8 cellular contexts compared by ENCODE assay signal in the genomic region with DNA sequence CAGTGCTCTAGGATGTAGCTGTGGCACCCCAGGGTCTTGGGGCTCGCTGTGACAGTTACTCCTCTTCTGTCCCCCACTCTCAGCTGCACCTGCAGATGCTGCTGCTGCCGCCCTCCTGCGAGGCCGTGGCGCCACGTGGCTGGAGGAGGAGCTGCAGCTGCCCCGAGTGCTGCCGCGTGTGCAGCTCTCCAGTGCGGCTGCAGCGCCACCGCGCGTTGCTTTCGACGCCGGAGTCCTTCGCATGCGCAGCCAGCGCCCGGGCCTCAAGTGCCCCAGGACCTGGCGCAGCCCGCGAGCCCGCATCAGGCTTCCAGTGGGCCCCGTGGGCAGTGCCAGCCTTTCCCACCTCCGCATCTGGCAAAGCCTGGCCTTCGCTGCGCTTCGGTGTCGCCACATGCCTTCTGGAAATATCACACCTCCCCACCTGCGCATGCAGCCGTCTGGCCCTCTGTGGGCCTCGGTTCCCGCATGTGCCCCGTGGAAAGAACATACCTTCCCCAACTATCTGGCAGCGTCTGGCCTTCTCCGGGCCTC. TPM values are rescaled to one million over a fixed set of nuclear protein-coding genes. Genes with fewer than 3 reads are reported as not detected.
DNase-seq lines count a peak whose midpoint lies in the region; TF ChIP-seq lines count a peak whose summit lies in the region.

No MANE protein-coding gene starts in this region.

- peaks cover 66% of the 10 kb centered on the region for H3K36me3 Mint-ChIP-seq in activated T-helper 2 cell treated with anti-CD3 and anti-CD28 coated beads, Interferon-gamma antibody, Interleukin-2, Interleukin-4, amounts not matched to agents 10 μg/mL and 5 μg/mL and 100 μg/mL, durations not matched to agents 14 hours and 24 hours and 36 hours (ENCODE audit: low read depth)
- H3K36me3 Mint-ChIP-seq in neural crest cell (ENCODE audit: low read depth) (peaks cover 16% of the 10 kb centered on the region), type B pancreatic cell (peaks cover 21% of the 10 kb centered on the region)

- intact Hi-C loops in activated T-helper 2 cell treated with anti-CD3 and anti-CD28 coated beads, Interferon-gamma antibody, Interleukin-2, Interleukin-4, amounts not matched to agents 10 μg/mL and 5 μg/mL and 100 μg/mL, durations not matched to agents 14 hours and 24 hours and 36 hours (cut with micrococcal nuclease) = loop anchor here (5.0 to 10.0 kb wide), 3 partner anchors 37 to 385 kb away; a partner anchor contains a TSS

- H3K27ac Mint-ChIP-seq in activated T-helper 2 cell treated with anti-CD3 and anti-CD28 coated beads, Interferon-gamma antibody, Interleukin-2, Interleukin-4, amounts not matched to agents 10 μg/mL and 5 μg/mL and 100 μg/mL, durations not matched to agents 14 hours and 24 hours and 36 hours = peak overlapping the region; percentile 84
- H3K27ac Mint-ChIP-seq in neural crest cell (ENCODE audit: unreplicated experiment) (peak overlapping the region; percentile 86), type B pancreatic cell (peak overlapping the region; percentile 91)

- no peaks in the 10 kb centered on the region for H3K27me3 Mint-ChIP-seq in activated T-helper 2 cell treated with anti-CD3 and anti-CD28 coated beads, Interferon-gamma antibody, Interleukin-2, Interleukin-4, amounts not matched to agents 10 μg/mL and 5 μg/mL and 100 μg/mL, durations not matched to agents 14 hours and 24 hours and 36 hours (ENCODE audit: low read depth)
- peaks cover 21% of the 10 kb centered on the region for H3K27me3 Mint-ChIP-seq in neural crest cell (ENCODE audit: low read depth)
- H3K27me3 Mint-ChIP-seq in type B pancreatic cell = peaks cover 5% of the 10 kb centered on the region

- H3K4me3 Mint-ChIP-seq in activated T-helper 2 cell treated with anti-CD3 and anti-CD28 coated beads, Interferon-gamma antibody, Interleukin-2, Interleukin-4, amounts not matched to agents 10 μg/mL and 5 μg/mL and 100 μg/mL, durations not matched to agents 14 hours and 24 hours and 36 hours (ENCODE audit: low read depth) = peak overlapping the region; percentile 78
- H3K4me3 Mint-ChIP-seq in neural crest cell (peak overlapping the region; percentile 96), type B pancreatic cell (peak overlapping the region; percentile 91)

- H3K4me1 Mint-ChIP-seq in activated T-helper 2 cell treated with anti-CD3 and anti-CD28 coated beads, Interferon-gamma antibody, Interleukin-2, Interleukin-4, amounts not matched to agents 10 μg/mL and 5 μg/mL and 100 μg/mL, durations not matched to agents 14 hours and 24 hours and 36 hours (ENCODE audit: low read depth) = peaks cover 45% of the 10 kb centered on the region
- H3K4me1 Mint-ChIP-seq in neural crest cell (peaks cover 60% of the 10 kb centered on the region), type B pancreatic cell (ENCODE audit: unreplicated experiment) (peaks cover 40% of the 10 kb centered on the region)

- TF ChIP-seq CTCF in fibroblast of mammary gland (conservative IDR thresholded peaks at IDR 0.05; ENCODE audit: control insufficient read depth, insufficient read depth, low read depth, low read length) (peak; percentile 28), neural crest cell (conservative IDR thresholded peaks at IDR 0.05) (no peak), type B pancreatic cell (conservative IDR thresholded peaks at IDR 0.05) (no peak)

- peak overlapping the region; percentile 38 for H3K4me3 ChIP-seq in fibroblast of mammary gland (ENCODE audit: control insufficient read depth, low read depth, low read length)

- DNase-seq in NCI-H2029 (lab: John Stamatoyannopoulos, UW) = peak; percentile 47
- no peak for DNase-seq in NCI-H2029 treated with DMSO at 0.1 percent for 48 hours (lab: John Stamatoyannopoulos, UW)
- peak; percentile 57 for DNase-seq in NCI-H526 treated with DMSO at 0.1 percent for 48 hours (lab: John Stamatoyannopoulos, UW)
- DNase-seq in activated T-helper 2 cell treated with anti-CD3 and anti-CD28 coated beads, Interferon-gamma antibody, Interleukin-2, Interleukin-4, amounts not matched to agents 10 μg/mL and 5 μg/mL and 100 μg/mL, durations not matched to agents 14 hours and 24 hours and 36 hours (ENCODE audit: low spot score) = peak; percentile 63
- peak; percentile 73 for DNase-seq in fibroblast of mammary gland (ENCODE audit: low read depth)
- no peak for DNase-seq in neural crest cell (ENCODE audit: low read depth, low spot score)
- DNase-seq in type B pancreatic cell (ENCODE audit: extremely low spot score, unreplicated experiment) = peak; percentile 71
- DNase-seq in putamen (ENCODE audit: low spot score) = no peak

- H3K9me3 Mint-ChIP-seq in activated T-helper 2 cell treated with anti-CD3 and anti-CD28 coated beads, Interferon-gamma antibody, Interleukin-2, Interleukin-4, amounts not matched to agents 10 μg/mL and 5 μg/mL and 100 μg/mL, durations not matched to agents 14 hours and 24 hours and 36 hours = no peaks in the 10 kb centered on the region
- peaks cover 2% of the 10 kb centered on the region for H3K9me3 Mint-ChIP-seq in neural crest cell
- H3K9me3 Mint-ChIP-seq in type B pancreatic cell = no peaks in the 10 kb centered on the region

RNA-seq across cellular contexts. Expression of a gene that starts 0.7 kb away (rescaled TPM):
- 32.1 and 33.3 TPM in 2 replicates for total RNA-seq in activated T-helper 2 cell treated with anti-CD3 and anti-CD28 coated beads, Interferon-gamma antibody, Interleukin-2, Interleukin-4, amounts not matched to agents 10 μg/mL and 5 μg/mL and 100 μg/mL, durations not matched to agents 14 hours and 24 hours and 36 hours
- total RNA-seq in neural crest cell (39.1 and 41.8 TPM in 2 replicates), type B pancreatic cell (ENCODE audit: low replicate concordance) (28.5 and 37.4 TPM in 2 replicates)

RNA-seq across cellular contexts. Expression of a gene that starts 3.3 kb away (rescaled TPM):
- 26.6 and 27.0 TPM in 2 replicates for total RNA-seq in activated T-helper 2 cell treated with anti-CD3 and anti-CD28 coated beads, Interferon-gamma antibody, Interleukin-2, Interleukin-4, amounts not matched to agents 10 μg/mL and 5 μg/mL and 100 μg/mL, durations not matched to agents 14 hours and 24 hours and 36 hours
- total RNA-seq in neural crest cell (40.8 and 41.9 TPM in 2 replicates), type B pancreatic cell (ENCODE audit: low replicate concordance) (41.3 and 43.1 TPM in 2 replicates)

RNA-seq across cellular contexts. Expression of a gene that starts 7.9 kb away (rescaled TPM):
- 7.2 and 8.1 TPM in 2 replicates for total RNA-seq in activated T-helper 2 cell treated with anti-CD3 and anti-CD28 coated beads, Interferon-gamma antibody, Interleukin-2, Interleukin-4, amounts not matched to agents 10 μg/mL and 5 μg/mL and 100 μg/mL, durations not matched to agents 14 hours and 24 hours and 36 hours
- 18.7 and 18.9 TPM in 2 replicates for total RNA-seq in neural crest cell
- total RNA-seq in type B pancreatic cell (ENCODE audit: low replicate concordance) = 16.1 and 18.1 TPM in 2 replicates

RNA-seq across cellular contexts. Expression of a gene that starts 14.7 kb away (rescaled TPM):
- 344 and 351 TPM in 2 replicates for total RNA-seq in activated T-helper 2 cell treated with anti-CD3 and anti-CD28 coated beads, Interferon-gamma antibody, Interleukin-2, Interleukin-4, amounts not matched to agents 10 μg/mL and 5 μg/mL and 100 μg/mL, durations not matched to agents 14 hours and 24 hours and 36 hours
- 342 and 365 TPM in 2 replicates for total RNA-seq in neural crest cell
- 170 and 232 TPM in 2 replicates for total RNA-seq in type B pancreatic cell (ENCODE audit: low replicate concordance)

RNA-seq across cellular contexts. Expression of a gene that starts 15.7 kb away (rescaled TPM):
- 4.3 and 4.9 TPM in 2 replicates for total RNA-seq in activated T-helper 2 cell treated with anti-CD3 and anti-CD28 coated beads, Interferon-gamma antibody, Interleukin-2, Interleukin-4, amounts not matched to agents 10 μg/mL and 5 μg/mL and 100 μg/mL, durations not matched to agents 14 hours and 24 hours and 36 hours
- total RNA-seq in neural crest cell (11.0 and 12.4 TPM in 2 replicates), type B pancreatic cell (ENCODE audit: low replicate concordance) (9.4 and 9.6 TPM in 2 replicates)

Comparison
In these comparisons a context has a peak if more than half of its experiments do, and no peak if none do; other contexts are left out.
1. DNase-seq: peak in NCI-H2029 (single experiment), NCI-H526 treated with DMSO at 0.1 percent for 48 hours (single experiment), activated T-helper 2 cell treated with anti-CD3 and anti-CD28 coated beads, Interferon-gamma antibody, Interleukin-2, Interleukin-4, amounts not matched to agents 10 μg/mL and 5 μg/mL and 100 μg/mL, durations not matched to agents 14 hours and 24 hours and 36 hours (single experiment), fibroblast of mammary gland (single experiment) and type B pancreatic cell (single experiment); none in NCI-H2029 treated with DMSO at 0.1 percent for 48 hours (single experiment), neural crest cell (single experiment) and putamen (single experiment).
2. Peak in every context shown above with its lines, with median percentiles within 50 percentile points of each other: H3K27ac Mint-ChIP-seq and H3K4me3 Mint-ChIP-seq.